Comparison of ENCODE assay signal across 7 cellular contexts in the genomic region with DNA sequence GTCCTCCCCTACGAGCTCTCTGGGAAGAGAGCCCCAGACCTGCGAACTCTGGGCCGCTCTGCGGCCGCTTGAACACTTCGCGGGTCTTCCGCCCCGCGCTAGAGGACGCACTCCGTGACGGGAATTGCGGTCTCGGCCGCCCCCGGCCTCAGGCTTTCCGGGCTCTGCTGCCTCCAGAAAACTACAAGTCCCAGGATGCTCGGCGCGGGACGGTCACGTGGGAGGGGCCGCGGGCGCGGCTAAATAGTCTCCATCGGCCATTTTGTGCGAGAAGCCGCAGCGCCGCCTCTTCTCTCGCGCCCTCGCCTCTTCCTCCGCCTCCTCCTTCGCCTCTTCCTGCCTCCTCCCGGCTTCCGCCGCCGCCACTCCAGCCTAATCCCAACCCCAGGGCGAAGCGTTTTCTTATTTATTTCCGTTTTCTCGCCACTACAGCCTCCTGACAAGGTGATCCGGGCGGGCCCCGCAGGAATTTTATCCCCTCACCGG.
DNase-seq lines count a peak whose midpoint lies in the region; ATAC-seq and TF ChIP-seq lines count a peak whose summit lies in the region.

A gene (plus strand): TSS at position 269 of the 486 bp plus-strand sequence. CDS start 235 bp downstream, outside the sequence.

- ATAC-seq in GM18502 (IDR thresholded peaks at IDR 0.05; ENCODE audit: poor library complexity, unreplicated experiment), result peak; percentile 93
- ATAC-seq in HG02973 (IDR thresholded peaks at IDR 0.05; ENCODE audit: unreplicated experiment), result peak; percentile 91

- peak; percentile 86 for TF ChIP-seq CTCF in retinal pigment epithelial cell (conservative IDR thresholded peaks at IDR 0.05; ENCODE audit: low read depth, low read length)

- peak within 1 kb of the TSS; percentile 89 for H3K4me3 ChIP-seq in retinal pigment epithelial cell (ENCODE audit: low read length)

- peak; percentile 99 for DNase-seq in NCI-H2029 (lab: John Stamatoyannopoulos, UW)
- peak; percentile 98 for DNase-seq in T-helper 9 cell
- peak; percentile 99 for DNase-seq in astrocyte of the hippocampus (ENCODE audit: low read depth, low spot score)
- peak; percentile 97 for DNase-seq in hippocampal formation (lab: John Stamatoyannopoulos, UW)
- DNase-seq in retinal pigment epithelial cell (ENCODE audit: low read depth), result peak; percentile 89

Comparison
In these comparisons a context has a peak if more than half of its experiments do, and no peak if none do; other contexts are left out.
1. Peak in every context shown above with its lines: DNase-seq, ATAC-seq and H3K4me3 ChIP-seq.